In genomic region chr19:21396893-21397572, GRCh38 we compare ENCODE assay signal across 1 cellular context.
A peak's percentile ranks its signal among the peaks of the same experiment; 100 is the strongest.
TF ChIP-seq lines count a peak whose summit lies in the region.

Gene ZNF493 (plus strand): TSS chr19:21397133. CDS start chr19:21397238, 105 bp downstream.

TF ChIP-seq in GM12878, 131 proteins besides CTCF, POLR2A, EP300 and RAD21 (continued from another document):
- TF ChIP-seq, protein P1, sequence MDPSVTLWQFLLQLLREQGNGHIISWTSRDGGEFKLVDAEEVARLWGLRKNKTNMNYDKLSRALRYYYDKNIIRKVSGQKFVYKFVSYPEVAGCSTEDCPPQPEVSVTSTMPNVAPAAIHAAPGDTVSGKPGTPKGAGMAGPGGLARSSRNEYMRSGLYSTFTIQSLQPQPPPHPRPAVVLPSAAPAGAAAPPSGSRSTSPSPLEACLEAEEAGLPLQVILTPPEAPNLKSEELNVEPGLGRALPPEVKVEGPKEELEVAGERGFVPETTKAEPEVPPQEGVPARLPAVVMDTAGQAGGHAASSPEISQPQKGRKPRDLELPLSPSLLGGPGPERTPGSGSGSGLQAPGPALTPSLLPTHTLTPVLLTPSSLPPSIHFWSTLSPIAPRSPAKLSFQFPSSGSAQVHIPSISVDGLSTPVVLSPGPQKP (IDR thresholded peaks at IDR 0.05; ENCODE audit: low read depth, low read length), result 0 out of 2 replicates have a peak, but pooled peaks have one; percentile 41
- no peak for TF ChIP-seq ASH2L (IDR thresholded peaks at IDR 0.05; ENCODE audit: borderline replicate concordance, low read depth)
- peak; percentile 44; the same call in 1 of the 2 replicates for TF ChIP-seq ATF7 (IDR thresholded peaks at IDR 0.05; ENCODE audit: low read depth)
- no peak for TF ChIP-seq BCL11A (IDR thresholded peaks at IDR 0.05; ENCODE audit: low read depth, low read length)
- peak; percentile 69; the same call in 1 of the 2 replicates for TF ChIP-seq IRF3 (IDR thresholded peaks at IDR 0.05)
- TF ChIP-seq, protein P2, sequence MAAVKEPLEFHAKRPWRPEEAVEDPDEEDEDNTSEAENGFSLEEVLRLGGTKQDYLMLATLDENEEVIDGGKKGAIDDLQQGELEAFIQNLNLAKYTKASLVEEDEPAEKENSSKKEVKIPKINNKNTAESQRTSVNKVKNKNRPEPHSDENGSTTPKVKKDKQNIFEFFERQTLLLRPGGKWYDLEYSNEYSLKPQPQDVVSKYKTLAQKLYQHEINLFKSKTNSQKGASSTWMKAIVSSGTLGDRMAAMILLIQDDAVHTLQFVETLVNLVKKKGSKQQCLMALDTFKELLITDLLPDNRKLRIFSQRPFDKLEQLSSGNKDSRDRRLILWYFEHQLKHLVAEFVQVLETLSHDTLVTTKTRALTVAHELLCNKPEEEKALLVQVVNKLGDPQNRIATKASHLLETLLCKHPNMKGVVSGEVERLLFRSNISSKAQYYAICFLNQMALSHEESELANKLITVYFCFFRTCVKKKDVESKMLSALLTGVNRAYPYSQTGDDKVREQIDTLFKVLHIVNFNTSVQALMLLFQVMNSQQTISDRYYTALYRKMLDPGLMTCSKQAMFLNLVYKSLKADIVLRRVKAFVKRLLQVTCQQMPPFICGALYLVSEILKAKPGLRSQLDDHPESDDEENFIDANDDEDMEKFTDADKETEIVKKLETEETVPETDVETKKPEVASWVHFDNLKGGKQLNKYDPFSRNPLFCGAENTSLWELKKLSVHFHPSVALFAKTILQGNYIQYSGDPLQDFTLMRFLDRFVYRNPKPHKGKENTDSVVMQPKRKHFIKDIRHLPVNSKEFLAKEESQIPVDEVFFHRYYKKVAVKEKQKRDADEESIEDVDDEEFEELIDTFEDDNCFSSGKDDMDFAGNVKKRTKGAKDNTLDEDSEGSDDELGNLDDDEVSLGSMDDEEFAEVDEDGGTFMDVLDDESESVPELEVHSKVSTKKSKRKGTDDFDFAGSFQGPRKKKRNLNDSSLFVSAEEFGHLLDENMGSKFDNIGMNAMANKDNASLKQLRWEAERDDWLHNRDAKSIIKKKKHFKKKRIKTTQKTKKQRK (IDR thresholded peaks at IDR 0.05; ENCODE audit: low read depth, low read length), result peak; percentile 81
- TF ChIP-seq RUNX3 (IDR thresholded peaks at IDR 0.05; ENCODE audit: low read length), result peak; percentile 62
- TF ChIP-seq DPF2 (IDR thresholded peaks at IDR 0.05), result peak; percentile 76
- no peak for TF ChIP-seq IRF4 (IDR thresholded peaks at IDR 0.05; ENCODE audit: low read depth, low read length)
- no peak for TF ChIP-seq IRF5 (IDR thresholded peaks at IDR 0.05; ENCODE audit: borderline replicate concordance)
- TF ChIP-seq NFYA (IDR thresholded peaks at IDR 0.05; ENCODE audit: borderline replicate concordance, low read depth, low read length), result peak; percentile 8; the same call in 1 of the 2 replicates
- no peak for TF ChIP-seq EZH2 (IDR thresholded peaks at IDR 0.05; ENCODE audit: borderline replicate concordance, control insufficient read depth, low read depth, low read length)
- no peak for TF ChIP-seq ZBED1 (IDR thresholded peaks at IDR 0.05; ENCODE audit: borderline replicate concordance)
- no peak for TF ChIP-seq MEF2A (IDR thresholded peaks at IDR 0.05; ENCODE audit: insufficient read depth, low read depth, low read length)
- TF ChIP-seq YBX1 (IDR thresholded peaks at IDR 0.05), result no peak
- TF ChIP-seq POLR2AphosphoS2 (IDR thresholded peaks at IDR 0.05; ENCODE audit: low read depth, low read length), result peak; percentile 41; the same call in 1 of the 2 replicates
- no peak for TF ChIP-seq HDAC6 (IDR thresholded peaks at IDR 0.05; ENCODE audit: unreplicated experiment)
- no peak for TF ChIP-seq TARDBP (IDR thresholded peaks at IDR 0.05; ENCODE audit: borderline replicate concordance)
- TF ChIP-seq FOXK2 (IDR thresholded peaks at IDR 0.05), result peak; percentile 10; the same call in 1 of the 2 replicates
- TF ChIP-seq PAX8 (IDR thresholded peaks at IDR 0.05), result no peak
- TF ChIP-seq, protein P3, sequence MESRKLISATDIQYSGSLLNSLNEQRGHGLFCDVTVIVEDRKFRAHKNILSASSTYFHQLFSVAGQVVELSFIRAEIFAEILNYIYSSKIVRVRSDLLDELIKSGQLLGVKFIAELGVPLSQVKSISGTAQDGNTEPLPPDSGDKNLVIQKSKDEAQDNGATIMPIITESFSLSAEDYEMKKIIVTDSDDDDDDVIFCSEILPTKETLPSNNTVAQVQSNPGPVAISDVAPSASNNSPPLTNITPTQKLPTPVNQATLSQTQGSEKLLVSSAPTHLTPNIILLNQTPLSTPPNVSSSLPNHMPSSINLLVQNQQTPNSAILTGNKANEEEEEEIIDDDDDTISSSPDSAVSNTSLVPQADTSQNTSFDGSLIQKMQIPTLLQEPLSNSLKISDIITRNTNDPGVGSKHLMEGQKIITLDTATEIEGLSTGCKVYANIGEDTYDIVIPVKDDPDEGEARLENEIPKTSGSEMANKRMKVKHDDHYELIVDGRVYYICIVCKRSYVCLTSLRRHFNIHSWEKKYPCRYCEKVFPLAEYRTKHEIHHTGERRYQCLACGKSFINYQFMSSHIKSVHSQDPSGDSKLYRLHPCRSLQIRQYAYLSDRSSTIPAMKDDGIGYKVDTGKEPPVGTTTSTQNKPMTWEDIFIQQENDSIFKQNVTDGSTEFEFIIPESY (IDR thresholded peaks at IDR 0.05), result no peak
- TF ChIP-seq IKZF1 (conservative IDR thresholded peaks at IDR 0.05), result 0 out of 2 replicates have a peak, but pooled peaks have one; percentile 34
- TF ChIP-seq SIX5 (IDR thresholded peaks at IDR 0.05; ENCODE audit: low read depth, low read length, severe bottlenecking), result no peak
- TF ChIP-seq NR2C1 (IDR thresholded peaks at IDR 0.05), result no peak
- TF ChIP-seq NBN (IDR thresholded peaks at IDR 0.05), result peak; percentile 51; the same call in 1 of the 2 replicates
- no peak for TF ChIP-seq STAT3 (IDR thresholded peaks at IDR 0.05; ENCODE audit: low read depth, low read length)
- no peak for TF ChIP-seq SREBF1 (IDR thresholded peaks at IDR 0.05; ENCODE audit: low read length)
- no peak for TF ChIP-seq TCF3 (IDR thresholded peaks at IDR 0.05; ENCODE audit: borderline replicate concordance, insufficient read depth, low read depth, low read length)
- no peak for TF ChIP-seq NFIC (IDR thresholded peaks at IDR 0.05; ENCODE audit: low read depth, low read length)
- TF ChIP-seq PBX3 (IDR thresholded peaks at IDR 0.05; ENCODE audit: insufficient replicate concordance, low read depth, low read length), result peak; percentile 96
- peak; percentile 26 to 90; a peak in 3 of 4 replicates for TF ChIP-seq SRF (IDR thresholded peaks at IDR 0.05; ENCODE audit: low read depth in 2 of 2, low read length in 2 of 2)
- no peak for TF ChIP-seq NR2C2 (IDR thresholded peaks at IDR 0.05; ENCODE audit: borderline replicate concordance, control insufficient read depth, insufficient read length, low read depth)
- TF ChIP-seq RAD51 (IDR thresholded peaks at IDR 0.05), result no peak
- TF ChIP-seq ZNF622 (IDR thresholded peaks at IDR 0.05), result no peak
- TF ChIP-seq GABPA (IDR thresholded peaks at IDR 0.05; ENCODE audit: low read depth), result peak; percentile 83
- peak; percentile 49; the same call in 1 of the 2 replicates for TF ChIP-seq CREB1 (IDR thresholded peaks at IDR 0.05; ENCODE audit: low read depth)
- no peak for TF ChIP-seq ZNF207 (IDR thresholded peaks at IDR 0.05; ENCODE audit: borderline replicate concordance)
- no peak for TF ChIP-seq RB1 (IDR thresholded peaks at IDR 0.05; ENCODE audit: borderline replicate concordance)
- peak; percentile 99 for TF ChIP-seq PKNOX1 (IDR thresholded peaks at IDR 0.05)
- TF ChIP-seq, protein P4, sequence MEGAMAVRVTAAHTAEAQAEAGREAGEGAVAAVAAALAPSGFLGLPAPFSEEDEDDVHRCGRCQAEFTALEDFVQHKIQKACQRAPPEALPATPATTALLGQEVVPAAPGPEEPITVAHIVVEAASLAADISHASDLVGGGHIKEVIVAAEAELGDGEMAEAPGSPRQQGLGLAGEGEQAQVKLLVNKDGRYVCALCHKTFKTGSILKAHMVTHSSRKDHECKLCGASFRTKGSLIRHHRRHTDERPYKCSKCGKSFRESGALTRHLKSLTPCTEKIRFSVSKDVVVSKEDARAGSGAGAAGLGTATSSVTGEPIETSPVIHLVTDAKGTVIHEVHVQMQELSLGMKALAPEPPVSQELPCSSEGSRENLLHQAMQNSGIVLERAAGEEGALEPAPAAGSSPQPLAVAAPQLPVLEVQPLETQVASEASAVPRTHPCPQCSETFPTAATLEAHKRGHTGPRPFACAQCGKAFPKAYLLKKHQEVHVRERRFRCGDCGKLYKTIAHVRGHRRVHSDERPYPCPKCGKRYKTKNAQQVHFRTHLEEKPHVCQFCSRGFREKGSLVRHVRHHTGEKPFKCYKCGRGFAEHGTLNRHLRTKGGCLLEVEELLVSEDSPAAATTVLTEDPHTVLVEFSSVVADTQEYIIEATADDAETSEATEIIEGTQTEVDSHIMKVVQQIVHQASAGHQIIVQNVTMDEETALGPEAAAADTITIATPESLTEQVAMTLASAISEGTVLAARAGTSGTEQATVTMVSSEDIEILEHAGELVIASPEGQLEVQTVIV (IDR thresholded peaks at IDR 0.05; ENCODE audit: borderline replicate concordance, partially characterized antibody), result no peak
- TF ChIP-seq CHD2 (IDR thresholded peaks at IDR 0.05; ENCODE audit: borderline replicate concordance, low read depth, low read length), result peak; percentile 88
